In the genomic region with DNA sequence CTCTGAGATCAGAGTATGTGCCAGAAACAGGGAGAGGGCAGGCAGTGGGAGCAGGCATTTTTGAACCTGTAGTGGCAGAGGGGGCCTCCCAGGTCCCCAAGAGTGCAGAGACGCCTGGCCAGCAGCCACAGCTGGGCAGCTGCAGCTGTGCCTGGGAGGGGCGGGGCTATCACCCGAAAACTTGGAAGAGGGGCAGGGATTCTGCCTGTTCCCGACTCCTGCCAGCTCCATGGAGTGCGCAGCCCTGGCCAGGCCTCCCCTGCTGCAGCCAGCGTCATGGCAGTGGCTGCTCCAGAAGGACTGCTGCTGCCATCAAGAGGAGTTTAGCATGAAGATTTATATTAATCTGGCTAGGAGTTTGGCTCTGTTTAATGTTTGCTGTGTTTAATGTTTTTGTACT, we compare ENCODE assay signal across 23 cellular contexts.
DNase-seq lines count a peak whose midpoint lies in the region; ATAC-seq and TF ChIP-seq lines count a peak whose summit lies in the region.
"Had no signal": no experiment of that assay in that cellular context is flagged by ENCODE, and none has a peak within 500 bp of the region (broad histone marks: within the 10 kb centered on the region; RNA-seq: fewer than 3 reads in every experiment).

No MANE protein-coding gene starts in this region.

- peaks cover 8% of the 10 kb centered on the region for H3K9me3 Mint-ChIP-seq in activated CD4-positive, alpha-beta T cell treated with anti-CD3 and anti-CD28 coated beads, Interleukin-2, amount 10 ng/mL, durations not matched to agents 7 days and 5 days

- H3K4me1 ChIP-seq in left ventricle myocardium inferior (no peaks in the 10 kb centered on the region), hepatocyte (ENCODE audit: insufficient read depth) (no peaks in the 10 kb centered on the region), spleen (no peaks in the 10 kb centered on the region)
- H3K4me1 ChIP-seq: A549; BLaER1 treated with 17β-estradiol and CSF1 and Interleukin-3, amounts not matched to agents 10 nM and 100 nM had no signal

- no peak overlapping the region for H3K4me2 ChIP-seq in hepatocyte
- H3K4me2 ChIP-seq: A549; BLaER1 treated with 17β-estradiol and CSF1 and Interleukin-3, amounts not matched to agents 10 nM and 100 nM had no signal

- TF ChIP-seq POLR2A in spleen (IDR thresholded peaks at IDR 0.05), result no peak

- H3K27me3 ChIP-seq in left ventricle myocardium inferior (ENCODE audit: low read depth) (no peaks in the 10 kb centered on the region), hepatocyte (no peaks in the 10 kb centered on the region), spleen (replicated peaks in 1 of 7) (no peaks in the 10 kb centered on the region)
- H3K27me3 ChIP-seq: BLaER1 treated with 17β-estradiol and CSF1 and Interleukin-3, amounts not matched to agents 10 nM and 100 nM had no signal

- intact Hi-C loops in left ventricle myocardium superior (cut with micrococcal nuclease) (no loop called here), left ventricle myocardium inferior (cut with micrococcal nuclease) (no loop called here), spleen (cut with DNase I; ENCODE audit: low total_unique reads) (no loop called here)

- TF ChIP-seq CTCF in left ventricle myocardium inferior (IDR thresholded peaks at IDR 0.05; ENCODE audit: borderline replicate concordance), result no peak
- TF ChIP-seq CTCF in hepatocyte (IDR thresholded peaks at IDR 0.05; ENCODE audit: poor library complexity), result no peak
- TF ChIP-seq CTCF in spleen (IDR thresholded peaks at IDR 0.05 in 8 of 11, conservative IDR thresholded peaks at IDR 0.05 in 3 of 11), result no peak

- H3K4me3 Mint-ChIP-seq in activated CD4-positive, alpha-beta T cell treated with anti-CD3 and anti-CD28 coated beads, Interleukin-2, amount 10 ng/mL, durations not matched to agents 7 days and 5 days, result no peak overlapping the region
- H3K4me3 Mint-ChIP-seq: B cell; CD4-positive, alpha-beta T cell; CD8-positive, alpha-beta memory T cell had no signal

- no peaks in the 10 kb centered on the region for H3K27me3 Mint-ChIP-seq in activated CD4-positive, alpha-beta T cell treated with anti-CD3 and anti-CD28 coated beads, Interleukin-2, amount 10 ng/mL, durations not matched to agents 7 days and 5 days
- H3K27me3 Mint-ChIP-seq: B cell; CD4-positive, alpha-beta T cell had no signal

- DNase-seq in left ventricle myocardium superior, result peak; percentile 7
- no peak for DNase-seq in left ventricle myocardium inferior
- peak; percentile 9 for DNase-seq in hepatocyte (ENCODE audit: low spot score)
- DNase-seq in spleen, result peak; percentile 58
- no peak for DNase-seq in NCI-H748 (lab: John Stamatoyannopoulos, UW; ENCODE audit: unreplicated experiment)
- DNase-seq in activated CD4-positive, alpha-beta T cell treated with anti-CD3 and anti-CD28 coated beads, Interleukin-2, amount 10 ng/mL, durations not matched to agents 7 days and 5 days, result no peak
- DNase-seq in stimulated activated CD4-positive, alpha-beta T cell treated with anti-CD3 and anti-CD28 coated beads, Interleukin-2, amount 100 ng/mL, for 24 hours, result no peak
- DNase-seq: AML-193; CD4-positive, alpha-beta T cell; CD8-positive, alpha-beta memory T cell; COR-L47; DMS 273 treated with DMSO at 0.1 percent for 48 hours; DMS153; DMS79; DND-41; EL; GDM1 had no signal

- no peaks in the 10 kb centered on the region for H3K4me1 Mint-ChIP-seq in activated CD4-positive, alpha-beta T cell treated with anti-CD3 and anti-CD28 coated beads, Interleukin-2, amount 10 ng/mL, durations not matched to agents 7 days and 5 days
- H3K4me1 Mint-ChIP-seq: B cell; CD8-positive, alpha-beta memory T cell had no signal

- H3K36me3 ChIP-seq in left ventricle myocardium inferior (no peaks in the 10 kb centered on the region), hepatocyte (replicated peaks; ENCODE audit: insufficient read depth, low read depth) (no peaks in the 10 kb centered on the region), spleen (no peaks in the 10 kb centered on the region)
- H3K36me3 ChIP-seq: BLaER1 treated with 17β-estradiol and CSF1 and Interleukin-3, amounts not matched to agents 10 nM and 100 nM had no signal

- H3K4me3 ChIP-seq in left ventricle myocardium inferior (no peak overlapping the region), hepatocyte (no peak overlapping the region), spleen (no peak overlapping the region)
- H3K4me3 ChIP-seq: A549; BLaER1 treated with 17β-estradiol and CSF1 and Interleukin-3, amounts not matched to agents 10 nM and 100 nM; GM12878 had no signal

- POLR2A ChIA-PET in activated CD4-positive, alpha-beta T cell treated with anti-CD3 and anti-CD28 coated beads, Interleukin-2, amount 10 ng/mL, durations not matched to agents 7 days and 5 days (lab: Charles Lee), result no interaction called here

- no peaks in the 10 kb centered on the region for H3K79me2 ChIP-seq in hepatocyte

- H2AFZ ChIP-seq in hepatocyte, result no peak overlapping the region

- no peaks in the 10 kb centered on the region for H4K20me1 ChIP-seq in hepatocyte (ENCODE audit: insufficient read depth, poor library complexity, severe bottlenecking)
- H4K20me1 ChIP-seq: BLaER1 treated with 17β-estradiol and CSF1 and Interleukin-3, amounts not matched to agents 10 nM and 100 nM had no signal

- ATAC-seq in left ventricle myocardium superior, result no peak
- ATAC-seq: A549, GM12878 had no signal

- 86% methylated on average over 5 of the region's 6 CpGs for WGBS in hepatocyte (ENCODE audit: low lambda C conversion rate, missing lambda C conversion rate)
- WGBS in spleen, 5 donors, result 65 to 79% (median 71%) methylated on average over 1 to 6 of the region's 6 CpGs

- H3K36me3 Mint-ChIP-seq in activated CD4-positive, alpha-beta T cell treated with anti-CD3 and anti-CD28 coated beads, Interleukin-2, amount 10 ng/mL, durations not matched to agents 7 days and 5 days (ENCODE audit: low read depth), result no peaks in the 10 kb centered on the region
- H3K36me3 Mint-ChIP-seq: CD8-positive, alpha-beta memory T cell had no signal

- CTCF ChIA-PET in activated CD4-positive, alpha-beta T cell treated with anti-CD3 and anti-CD28 coated beads, Interleukin-2, amount 10 ng/mL, durations not matched to agents 7 days and 5 days (lab: Charles Lee), result no interaction called here

- H3K9me3 ChIP-seq in left ventricle myocardium inferior (replicated peaks), result peaks cover 12% of the 10 kb centered on the region
- H3K9me3 ChIP-seq in hepatocyte (ENCODE audit: low read depth), result no peaks in the 10 kb centered on the region
- peaks cover 0 to 29% (median 16%) of the 10 kb centered on the region in 8 donors for H3K9me3 ChIP-seq in spleen
- H3K9me3 ChIP-seq: A549 had no signal

- no peak overlapping the region for H3K27ac ChIP-seq in left ventricle myocardium inferior (replicated peaks)
- H3K27ac ChIP-seq in hepatocyte, result no peak overlapping the region
- no peak overlapping the region for H3K27ac ChIP-seq in spleen
- H3K27ac ChIP-seq: 22Rv1; A549; BLaER1 treated with 17β-estradiol and CSF1 and Interleukin-3, amounts not matched to agents 10 nM and 100 nM; C4-2B had no signal

- H3K9me2 ChIP-seq in hepatocyte (replicated peaks; ENCODE audit: insufficient read depth), result no peaks in the 10 kb centered on the region

- H3K27ac Mint-ChIP-seq in activated CD4-positive, alpha-beta T cell treated with anti-CD3 and anti-CD28 coated beads, Interleukin-2, amount 10 ng/mL, durations not matched to agents 7 days and 5 days, result no peak overlapping the region
- H3K27ac Mint-ChIP-seq: B cell; CD4-positive, alpha-beta T cell; CD8-positive, alpha-beta memory T cell had no signal

Comparison
In these comparisons a context has a peak if more than half of its experiments do, and no peak if none do; other contexts are left out.
1. DNase-seq: peak in left ventricle myocardium superior (single experiment), hepatocyte (single experiment) and spleen (single experiment); none in left ventricle myocardium inferior (single experiment), NCI-H748 (single experiment), activated CD4-positive, alpha-beta T cell treated with anti-CD3 and anti-CD28 coated beads, Interleukin-2, amount 10 ng/mL, durations not matched to agents 7 days and 5 days (single experiment) and stimulated activated CD4-positive, alpha-beta T cell treated with anti-CD3 and anti-CD28 coated beads, Interleukin-2, amount 100 ng/mL, for 24 hours (0 of 2).